16 cellular contexts compared by ENCODE assay signal in genomic region chr9:567746-568305, GRCh38.
DNase-seq lines count a peak whose midpoint lies in the region; ATAC-seq and TF ChIP-seq lines count a peak whose summit lies in the region.
"Had no signal": no experiment of that assay in that cellular context is flagged by ENCODE, and none has a peak within 500 bp of the region (broad histone marks: within the 10 kb centered on the region; RNA-seq: fewer than 3 reads in every experiment).

No MANE protein-coding gene starts in this region.

- TF ChIP-seq CTCF in right atrium auricular region (IDR thresholded peaks at IDR 0.05): no peak

- ATAC-seq in GM18868 (IDR thresholded peaks at IDR 0.05; ENCODE audit: unreplicated experiment) (peak; percentile 24), HG02642 (IDR thresholded peaks at IDR 0.05; ENCODE audit: poor library complexity, unreplicated experiment) (peak; percentile 20), HG03571 (IDR thresholded peaks at IDR 0.05; ENCODE audit: unreplicated experiment) (peak; percentile 16), left colon (peak; percentile 47)
- ATAC-seq: natural killer cell had no signal

- no peak overlapping the region for H3K4me3 ChIP-seq in right atrium auricular region

- H3K4me3 Mint-ChIP-seq in immature natural killer cell: no peak overlapping the region
- H3K4me3 Mint-ChIP-seq: CD8-positive, alpha-beta memory T cell; natural killer cell had no signal

- no peaks in the 10 kb centered on the region for H3K27me3 ChIP-seq in right atrium auricular region

- H3K27ac Mint-ChIP-seq in immature natural killer cell: no peak overlapping the region
- H3K27ac Mint-ChIP-seq: CD8-positive, alpha-beta memory T cell; natural killer cell had no signal

- H3K36me3 ChIP-seq in right atrium auricular region: no peaks in the 10 kb centered on the region

- DNase-seq in left colon (no peak), immature natural killer cell (no peak), NCI-H524 treated with DMSO at 0.1 percent for 48 hours (lab: John Stamatoyannopoulos, UW) (no peak), GM19238 (ENCODE audit: insufficient read length, low spot score) (no peak), right atrium auricular region (ENCODE audit: low spot score) (no peak)
- DNase-seq: CD8-positive, alpha-beta memory T cell; effector CD8-positive, alpha-beta T cell; Kasumi-1; mammary epithelial cell; natural killer cell; posterior cingulate gyrus; stimulated activated CD4-positive, alpha-beta T cell treated with anti-CD3 and anti-CD28 coated beads, Interleukin-2, amount 100 ng/mL, for 48 hours; T1000 had no signal

- H3K27ac ChIP-seq in right atrium auricular region: no peak overlapping the region

- no peaks in the 10 kb centered on the region for H3K4me1 Mint-ChIP-seq in immature natural killer cell
- H3K4me1 Mint-ChIP-seq: CD8-positive, alpha-beta memory T cell; natural killer cell had no signal

- H3K9me3 Mint-ChIP-seq in immature natural killer cell: no peaks in the 10 kb centered on the region
- H3K9me3 Mint-ChIP-seq: natural killer cell had no signal

- peaks cover 0 to 12% (median 7%) of the 10 kb centered on the region in 3 donors for H3K27me3 Mint-ChIP-seq in immature natural killer cell (ENCODE audit: low read depth in 3 of 3)

- H3K36me3 Mint-ChIP-seq in immature natural killer cell: no peaks in the 10 kb centered on the region
- H3K36me3 Mint-ChIP-seq: natural killer cell had no signal

- no peaks in the 10 kb centered on the region for H3K9me3 ChIP-seq in right atrium auricular region

- peaks cover 0 to 43% of the 10 kb centered on the region in 2 donors for H3K4me1 ChIP-seq in right atrium auricular region

- intact Hi-C loops in left colon (cut with DNase I, micrococcal nuclease): no loop called here
